16 cellular contexts compared by ENCODE assay signal in genomic region chr17:37567137-37567927, GRCh38. TPM values are rescaled to one million over a fixed set of nuclear protein-coding genes. Genes with fewer than 3 reads are reported as not detected.
DNase-seq lines count a peak whose midpoint lies in the region; ATAC-seq and TF ChIP-seq lines count a peak whose summit lies in the region.
"Had no signal": no experiment of that assay in that cellular context is flagged by ENCODE, and none has a peak within 500 bp of the region (broad histone marks: within the 10 kb centered on the region; RNA-seq: fewer than 3 reads in every experiment).

No MANE protein-coding gene starts in this region.

- peaks cover 16% of the 10 kb centered on the region for H3K36me3 ChIP-seq in H7 (replicated peaks; ENCODE audit: control insufficient read depth, insufficient read depth, low read length)

- POLR2A ChIA-PET in activated CD4-positive, alpha-beta T cell treated with anti-CD3 and anti-CD28 coated beads for 36 hours (lab: Charles Lee) = no interaction called here
- POLR2A ChIA-PET in naive thymus-derived CD8-positive, alpha-beta T cell (lab: Charles Lee) = no interaction called here

- H3K36me3 Mint-ChIP-seq in activated CD4-positive, alpha-beta T cell treated with anti-CD3 and anti-CD28 coated beads for 36 hours (ENCODE audit: low read depth) = peaks cover 37% of the 10 kb centered on the region
- H3K36me3 Mint-ChIP-seq in naive thymus-derived CD8-positive, alpha-beta T cell = peaks cover 13 to 87% (median 34%) of the 10 kb centered on the region in 3 donors

- no peak overlapping the region for H3K4me3 ChIP-seq in H7 (ENCODE audit: insufficient read depth, low read depth, low read length)
- no peak overlapping the region for H3K4me3 ChIP-seq in lower leg skin (ENCODE audit: low read depth, poor library complexity, severe bottlenecking)
- H3K4me3 ChIP-seq: BLaER1 treated with 17β-estradiol and CSF1 and Interleukin-3, amounts not matched to agents 10 nM and 100 nM; GM23338; SK-N-MC had no signal

- DNase-seq in activated CD4-positive, alpha-beta T cell treated with anti-CD3 and anti-CD28 coated beads for 36 hours = no peak
- no peak for DNase-seq in activated CD4-positive, alpha-beta T cell treated with anti-CD3 and anti-CD28 coated beads for 1 hour
- DNase-seq in NCI-H2029 treated with DMSO at 0.1 percent for 48 hours (lab: John Stamatoyannopoulos, UW) = peak; percentile 45
- peak; percentile 45 for DNase-seq in astrocyte of the hippocampus (ENCODE audit: low read depth, low spot score)
- no peak for DNase-seq in naive thymus-derived CD8-positive, alpha-beta T cell
- no peak for DNase-seq in H7
- DNase-seq in lower leg skin (ENCODE audit: low spot score in 2 of 2) = no peak
- DNase-seq: 8988T, COR-L47, NCI-H1436 treated with DMSO at 0.1 percent for 48 hours, NCI-H345, NCI-H526 treated with DMSO at 0.1 percent for 48 hours had no signal

- CTCF ChIA-PET in activated CD4-positive, alpha-beta T cell treated with anti-CD3 and anti-CD28 coated beads for 36 hours (lab: Charles Lee) = no interaction called here

- intact Hi-C loops in activated CD4-positive, alpha-beta T cell treated with anti-CD3 and anti-CD28 coated beads for 36 hours (cut with DNase I, micrococcal nuclease) = no loop called here
- intact Hi-C loops in lower leg skin (cut with DNase I; ENCODE audit: low total_unique reads) = no loop called here

- no peaks in the 10 kb centered on the region for H3K27me3 Mint-ChIP-seq in activated CD4-positive, alpha-beta T cell treated with anti-CD3 and anti-CD28 coated beads for 36 hours
- H3K27me3 Mint-ChIP-seq in naive thymus-derived CD8-positive, alpha-beta T cell = no peaks in the 10 kb centered on the region

- TF ChIP-seq CTCF in lower leg skin (IDR thresholded peaks at IDR 0.05) = no peak

- 79% methylated on average over 6 of the region's 6 CpGs for WGBS in lower leg skin, 2 donors

- no peaks in the 10 kb centered on the region for H3K9me3 Mint-ChIP-seq in activated CD4-positive, alpha-beta T cell treated with anti-CD3 and anti-CD28 coated beads for 36 hours (ENCODE audit: low read depth)
- peaks cover 0 to 2% (median 0%) of the 10 kb centered on the region in 9 donors for H3K9me3 Mint-ChIP-seq in naive thymus-derived CD8-positive, alpha-beta T cell

- no peak for TF ChIP-seq POLR2A in lower leg skin (IDR thresholded peaks at IDR 0.05)

- no peaks in the 10 kb centered on the region for H3K27me3 ChIP-seq in H7 (ENCODE audit: control insufficient read depth, insufficient read depth, low read length)
- H3K27me3 ChIP-seq: BLaER1 treated with 17β-estradiol and CSF1 and Interleukin-3, amounts not matched to agents 10 nM and 100 nM had no signal

- peak; percentile 19 for ATAC-seq in activated CD4-positive, alpha-beta T cell treated with anti-CD3 and anti-CD28 coated beads for 36 hours
- no peak for ATAC-seq in naive thymus-derived CD8-positive, alpha-beta T cell
- no peak for ATAC-seq in HG02852 (IDR thresholded peaks at IDR 0.05; ENCODE audit: unreplicated experiment)
- ATAC-seq: GM23338 had no signal

- H3K4me1 Mint-ChIP-seq in activated CD4-positive, alpha-beta T cell treated with anti-CD3 and anti-CD28 coated beads for 36 hours = peaks cover 2% of the 10 kb centered on the region
- peaks cover 2 to 19% (median 13%) of the 10 kb centered on the region in 4 donors for H3K4me1 Mint-ChIP-seq in naive thymus-derived CD8-positive, alpha-beta T cell

- no peak overlapping the region for H3K4me3 Mint-ChIP-seq in activated CD4-positive, alpha-beta T cell treated with anti-CD3 and anti-CD28 coated beads for 36 hours
- no peak overlapping the region for H3K4me3 Mint-ChIP-seq in naive thymus-derived CD8-positive, alpha-beta T cell
- H3K4me3 Mint-ChIP-seq: GM23338 had no signal

- peak overlapping the region; percentile 53 for H3K27ac Mint-ChIP-seq in activated CD4-positive, alpha-beta T cell treated with anti-CD3 and anti-CD28 coated beads for 36 hours
- H3K27ac Mint-ChIP-seq in naive thymus-derived CD8-positive, alpha-beta T cell = peak overlapping the region in 8 of 10 donors; percentile 7 to 83 (median 40)
- H3K27ac Mint-ChIP-seq: GM23338 had no signal

RNA-seq across cellular contexts. Expression of gene SYNRG, which starts 41.9 kb away (rescaled TPM):
- total RNA-seq in activated CD4-positive, alpha-beta T cell treated with anti-CD3 and anti-CD28 coated beads for 36 hours = 10 to 100 TPM; 39.0 to 46.7 TPM
- 100 to 1,000 TPM; 142 to 149 TPM for total RNA-seq in naive thymus-derived CD8-positive, alpha-beta T cell
- 10 to 100 TPM; 71.8 to 91.8 (median 87.2) TPM for polyA plus RNA-seq in naive thymus-derived CD8-positive, alpha-beta T cell
- 7.7 and 8.2 TPM in 2 replicates for total RNA-seq in H7 (2014; rRNA removed; shearing (Covaris generic))
- 10 to 100 TPM; 23.3 to 40.7 (median 24.5) TPM for total RNA-seq in lower leg skin

Comparison
In these comparisons a context has a peak if more than half of its experiments do, and no peak if none do; other contexts are left out.
1. DNase-seq: peak in NCI-H2029 treated with DMSO at 0.1 percent for 48 hours (single experiment) and astrocyte of the hippocampus (single experiment); none in activated CD4-positive, alpha-beta T cell treated with anti-CD3 and anti-CD28 coated beads for 36 hours (single experiment), activated CD4-positive, alpha-beta T cell treated with anti-CD3 and anti-CD28 coated beads for 1 hour (single experiment), naive thymus-derived CD8-positive, alpha-beta T cell (0 of 10), H7 (single experiment) and lower leg skin (0 of 2).